Comparison of ENCODE assay signal across 8 cellular contexts in genomic region chr3:39809995-39810595, GRCh38. TPM values are rescaled to one million over a fixed set of nuclear protein-coding genes. Genes with fewer than 3 reads are reported as not detected.
DNase-seq lines count a peak whose midpoint lies in the region; ATAC-seq and TF ChIP-seq lines count a peak whose summit lies in the region.

No MANE protein-coding gene starts in this region.

- H3K79me1 ChIP-seq in mesendoderm (ENCODE audit: low read length): no peaks in the 10 kb centered on the region

- H3K18ac ChIP-seq in mesendoderm (ENCODE audit: low read length): no peak overlapping the region

- in situ Hi-C loops in G401 (cut with HindIII; ENCODE audit: low sequenced_read_pairs): no loop called here

- peak; percentile 49 for DNase-seq in G401 (ENCODE audit: low spot score)
- DNase-seq in cerebellum (ENCODE audit: low spot score): peak; percentile 34
- DNase-seq in mesendoderm: peak; percentile 28
- no peak for DNase-seq in vagina (ENCODE audit: extremely low spot score in 2 of 2)
- DNase-seq in A172 (ENCODE audit: low spot score): no peak
- DNase-seq in SIG-M5 (lab: John Stamatoyannopoulos, UW): no peak
- no peak for DNase-seq in SJCRH30

- intact Hi-C loops in vagina (cut with DNase I): no loop called here

- H3K4me1 ChIP-seq in mesendoderm (ENCODE audit: control insufficient read depth, low read depth, low read length): peaks cover 4% of the 10 kb centered on the region
- peaks cover 10% of the 10 kb centered on the region for H3K4me1 ChIP-seq in vagina
- H3K4me1 ChIP-seq in SJCRH30: no peaks in the 10 kb centered on the region

- peak overlapping the region; percentile 83 for H3K4me2 ChIP-seq in mesendoderm (ENCODE audit: low read length)

- no peak overlapping the region for H3K27ac ChIP-seq in mesendoderm (ENCODE audit: low read depth, low read length)
- H3K27ac ChIP-seq in vagina: no peak overlapping the region
- H3K27ac ChIP-seq in SJCRH30: no peak overlapping the region

- H3K79me2 ChIP-seq in mesendoderm (ENCODE audit: control insufficient read depth, insufficient read depth, low read length): no peaks in the 10 kb centered on the region

- H2AK5ac ChIP-seq in mesendoderm (ENCODE audit: low read length): no peak overlapping the region

- peak overlapping the region; percentile 33 for H3K23ac ChIP-seq in mesendoderm (ENCODE audit: low read length)

- H3K9me3 ChIP-seq in vagina (no peaks in the 10 kb centered on the region), SJCRH30 (replicated peaks) (no peaks in the 10 kb centered on the region)

- TF ChIP-seq CTCF in vagina (IDR thresholded peaks at IDR 0.05): no peak

- TF ChIP-seq POLR2A in vagina (IDR thresholded peaks at IDR 0.05): no peak

- H3K27me3 ChIP-seq in mesendoderm (ENCODE audit: insufficient read depth, low read length, poor library complexity) (peaks cover 24% of the 10 kb centered on the region), vagina (no peaks in the 10 kb centered on the region), SJCRH30 (no peaks in the 10 kb centered on the region)

- H3K4me3 ChIP-seq in mesendoderm (ENCODE audit: low read length) (peak overlapping the region; percentile 20), vagina (peak overlapping the region; percentile 49 to 54), SJCRH30 (no peak overlapping the region)

- H3K56ac ChIP-seq in mesendoderm (ENCODE audit: low read length): peak overlapping the region; percentile 43

- H3K9ac ChIP-seq in mesendoderm (ENCODE audit: low read length): peak overlapping the region; percentile 47

- WGBS in mesendoderm (ENCODE audit: extremely low coverage, insufficient coverage, low lambda C conversion rate): no CpG with 5 or more reads among the region's 48 CpGs

- ATAC-seq in HG03175 (IDR thresholded peaks at IDR 0.05; ENCODE audit: unreplicated experiment): peak; percentile 13

- no peak overlapping the region for H2BK5ac ChIP-seq in mesendoderm (ENCODE audit: low read length)

- no peak overlapping the region for H4K5ac ChIP-seq in mesendoderm (ENCODE audit: low read length)

- H3K4ac ChIP-seq in mesendoderm (ENCODE audit: low read depth, low read length): no peak overlapping the region

- H3K36me3 ChIP-seq in mesendoderm (ENCODE audit: control insufficient read depth, insufficient read depth, low read length) (no peaks in the 10 kb centered on the region), vagina (no peaks in the 10 kb centered on the region), SJCRH30 (no peaks in the 10 kb centered on the region)

- H2BK120ac ChIP-seq in mesendoderm (ENCODE audit: low read depth, low read length): no peak overlapping the region

- H2BK15ac ChIP-seq in mesendoderm (replicated peaks; ENCODE audit: low read depth): no peak overlapping the region

- no peak overlapping the region for H4K8ac ChIP-seq in mesendoderm (ENCODE audit: low read depth, low read length)

RNA-seq across cellular contexts. Expression of gene MYRIP, which starts 0.7 kb away (rescaled TPM):
- not detected in 2 replicates for total RNA-seq in G401 (2014; rRNA removed; shearing (Covaris generic))
- total RNA-seq in cerebellum (13.5 TPM), vagina (7.4 TPM)
- 0.31 TPM for polyA plus RNA-seq in mesendoderm (2013, experiment 1 of 2)
- 0.32 TPM for polyA plus RNA-seq in mesendoderm (2013, experiment 2 of 2)
- total RNA-seq in A172 (2014; rRNA removed; shearing (Covaris generic)): not detected in 2 replicates
- total RNA-seq in SJCRH30 (2014; rRNA removed; shearing (Covaris generic)): not detected in 2 replicates

Comparison
In these comparisons a context has a peak if more than half of its experiments do, and no peak if none do; other contexts are left out.
1. DNase-seq: peak in G401 (single experiment), cerebellum (single experiment) and mesendoderm (single experiment); none in vagina (0 of 2), A172 (single experiment), SIG-M5 (single experiment) and SJCRH30 (0 of 2).